23 cellular contexts compared by ENCODE assay signal in the genomic region with DNA sequence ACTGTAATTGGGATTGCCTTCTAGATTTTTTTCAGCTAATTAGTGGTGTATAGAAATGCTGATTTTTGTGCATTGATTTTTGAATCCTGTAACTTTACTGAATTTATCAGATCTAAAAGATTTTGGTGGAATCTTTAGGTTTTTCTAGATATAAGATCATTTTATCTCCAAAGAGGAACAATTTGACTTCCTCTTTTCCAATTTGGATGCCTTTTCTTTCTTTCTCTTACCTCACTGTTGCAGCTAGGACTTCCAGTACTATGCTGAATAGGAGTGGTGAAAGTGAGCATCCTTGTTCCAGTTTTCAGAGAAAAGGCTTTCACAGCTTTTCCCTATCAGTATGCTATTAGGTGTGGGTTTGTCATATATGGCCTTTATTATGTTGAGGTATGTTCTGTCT.
"Had no signal": no experiment of that assay in that cellular context is flagged by ENCODE, and none has a peak within 500 bp of the region (broad histone marks: within the 10 kb centered on the region; RNA-seq: fewer than 3 reads in every experiment).

No MANE protein-coding gene starts in this region.

- ATAC-seq: activated CD4-positive, alpha-beta T cell treated with anti-CD3 and anti-CD28 coated beads for 36 hours; activated T-helper 17 cell treated with anti-CD3 and anti-CD28 coated beads, Interleukin-2, amount 50 U/mL, for 72 hours; PC-3; SK-N-SH treated with all-trans-retinoic acid at 6 μM for 48 hours; T-cell had no signal

- DNase-seq: activated CD4-positive, alpha-beta memory T cell treated with anti-CD3 and anti-CD28 coated beads, Interleukin-2, amount 10 ng/mL, durations not matched to agents 7 days and 5 days; activated CD4-positive, alpha-beta T cell treated with anti-CD3 and anti-CD28 coated beads for 36 hours; activated CD4-positive, alpha-beta T cell treated with anti-CD3 and anti-CD28 coated beads, Interleukin-2, amount 50 U/mL, for 1 hour; activated gamma-delta T cell; activated naive CD4-positive, alpha-beta T cell treated with anti-CD3 and anti-CD28 coated beads for 36 hours; activated T-cell treated with anti-CD3 and anti-CD28 coated beads for 4 hours; activated T-cell treated with anti-CD3 and anti-CD28 coated beads, Interleukin-2, amount 50 U/mL, for 48 hours; amygdala; brain microvascular endothelial cell; NCI-H1105 treated with DMSO at 0.1 percent for 48 hours; NCI-H1436 treated with DMSO at 0.1 percent for 48 hours; NCI-H187; NCI-H2081; NCI-H446; NCI-H524; PC-3; SHP77; T-cell; T-helper 2 cell; WERI-Rb-1 had no signal

- FAIRE-seq: RCC 7860 had no signal
